In genomic region chr5:79025054-79025465, GRCh38 we compare ENCODE assay signal across 8 cellular contexts. TPM values are rescaled to one million over a fixed set of nuclear protein-coding genes. Genes with fewer than 3 reads are reported as not detected.
DNase-seq lines count a peak whose midpoint lies in the region; ATAC-seq, FAIRE-seq and TF ChIP-seq lines count a peak whose summit lies in the region.

No MANE protein-coding gene starts in this region.

- H3K4me1 Mint-ChIP-seq in CD8-positive, alpha-beta memory T cell, result peaks cover 12 to 13% (median 12%) of the 10 kb centered on the region in 3 donors

- no peak overlapping the region for H3K9ac ChIP-seq in HUES48 (ENCODE audit: low read depth, low read length)

- CTCF ChIA-PET in CD8-positive, alpha-beta memory T cell (lab: Charles Lee), result interaction anchor here (0.7 to 2.8 kb wide), 22 partner anchors 9 to 444 kb away, joined by 3 to 20 read pairs (median 4); partner anchors contain the start of gene ARSB

- H3K36me3 Mint-ChIP-seq in CD8-positive, alpha-beta memory T cell, result no peaks in the 10 kb centered on the region

- TF ChIP-seq POLR2A in Peyer's patch (IDR thresholded peaks at IDR 0.05), result no peak

- H3K27me3 ChIP-seq in CD8-positive, alpha-beta memory T cell (ENCODE audit: insufficient read depth, low read length, poor library complexity, severe bottlenecking), result peaks cover 13% of the 10 kb centered on the region
- H3K27me3 ChIP-seq in HUES48 (ENCODE audit: control insufficient read depth, insufficient read depth, low read length), result no peaks in the 10 kb centered on the region
- H3K27me3 ChIP-seq in Peyer's patch, result no peaks in the 10 kb centered on the region
- peaks cover 0 to 2% of the 10 kb centered on the region in 2 donors for H3K27me3 ChIP-seq in tibial artery

- H3K4me3 ChIP-seq in CD8-positive, alpha-beta memory T cell (ENCODE audit: low read length), result no peak overlapping the region
- H3K4me3 ChIP-seq in HUES48 (ENCODE audit: low read depth, low read length), result peak overlapping the region; percentile 51
- peak overlapping the region in 2 of 4 donors; percentile 18 to 29 for H3K4me3 ChIP-seq in Peyer's patch
- H3K4me3 ChIP-seq in tibial artery, result peak overlapping the region in 1 of 2 donors; percentile 30

- H3K4me1 ChIP-seq in CD8-positive, alpha-beta memory T cell (ENCODE audit: insufficient read depth, low read length), result no peaks in the 10 kb centered on the region
- H3K4me1 ChIP-seq in HUES48 (ENCODE audit: control insufficient read depth, insufficient read depth, low read length), result peaks cover 26% of the 10 kb centered on the region
- H3K4me1 ChIP-seq in Peyer's patch, result peaks cover 0 to 8% (median 0%) of the 10 kb centered on the region in 4 donors
- H3K4me1 ChIP-seq in tibial artery, result peaks cover 0 to 16% (median 5%) of the 10 kb centered on the region in 4 donors

- intact Hi-C loops in tibial artery (cut with DNase I; ENCODE audit: low total_unique reads), result loop anchor here (2.0 to 10.0 kb wide), 2 partner anchors 108 to 440 kb away; no protein-coding TSS in a partner anchor

- no peaks in the 10 kb centered on the region for H3K9me3 ChIP-seq in CD8-positive, alpha-beta memory T cell (ENCODE audit: low read length)
- H3K9me3 ChIP-seq in HUES48 (ENCODE audit: control insufficient read depth, insufficient read depth, low read length) (no peaks in the 10 kb centered on the region), Peyer's patch (no peaks in the 10 kb centered on the region), tibial artery (no peaks in the 10 kb centered on the region)

- peak overlapping the region in 5 of 7 donors; percentile 47 to 83 (median 65) for H3K4me3 Mint-ChIP-seq in CD8-positive, alpha-beta memory T cell

- peak; percentile 77 for FAIRE-seq in frontal cortex (lab: Jason Lieb, UNC)

- POLR2A ChIA-PET in CD8-positive, alpha-beta memory T cell (lab: Charles Lee), result no interaction called here

- no peaks in the 10 kb centered on the region for H3K36me3 ChIP-seq in CD8-positive, alpha-beta memory T cell (ENCODE audit: insufficient read depth, low read length)
- H3K36me3 ChIP-seq in HUES48 (ENCODE audit: control insufficient read depth, insufficient read depth, low read length) (no peaks in the 10 kb centered on the region), Peyer's patch (no peaks in the 10 kb centered on the region), tibial artery (no peaks in the 10 kb centered on the region)

- peaks cover 12 to 70% of the 10 kb centered on the region in 2 donors for H3K27me3 Mint-ChIP-seq in CD8-positive, alpha-beta memory T cell

- H3K27ac ChIP-seq in CD8-positive, alpha-beta memory T cell (ENCODE audit: low read depth, low read length), result no peak overlapping the region
- H3K27ac ChIP-seq in HUES48 (ENCODE audit: low read depth, low read length) (no peak overlapping the region), Peyer's patch (no peak overlapping the region), tibial artery (no peak overlapping the region)

- TF ChIP-seq CTCF in Peyer's patch (IDR thresholded peaks at IDR 0.05), result peak; percentile 43 to 92 (median 72)
- TF ChIP-seq CTCF in tibial artery (IDR thresholded peaks at IDR 0.05), result peak; percentile 72 to 93

- ATAC-seq in HG03280 (IDR thresholded peaks at IDR 0.05; ENCODE audit: unreplicated experiment), result no peak

- H3K27ac Mint-ChIP-seq in CD8-positive, alpha-beta memory T cell, result no peak overlapping the region

- DNase-seq in CD8-positive, alpha-beta memory T cell, result peak; percentile 16 to 53 (median 30)
- DNase-seq in Peyer's patch (peak in 2 of 3 donors; percentile 71 to 72), frontal cortex (ENCODE audit: low spot score in 2 of 2) (peak; percentile 16 to 34), occipital lobe (lab: John Stamatoyannopoulos, UW) (peak; percentile 34), tibial artery (peak; percentile 27 to 66)
- DNase-seq in activated T-helper 9 cell treated with anti-CD3 and anti-CD28 coated beads, Interleukin-2, amount 50 U/mL, for 16 hours (ENCODE audit: low read depth), result peak; percentile 15

- H3K9me3 Mint-ChIP-seq in CD8-positive, alpha-beta memory T cell, result no peaks in the 10 kb centered on the region

RNA-seq across cellular contexts. Expression of gene ARSB, which starts 40.0 kb away (rescaled TPM):
- 10 to 100 TPM; 19.6 to 19.9 TPM for total RNA-seq in CD8-positive, alpha-beta memory T cell
- 5.1 TPM for polyA plus RNA-seq in CD8-positive, alpha-beta memory T cell
- 10 to 100 TPM in 1 of 4 donors, 1 to 10 TPM in 3; 4.2 to 10.7 (median 7.3) TPM for total RNA-seq in Peyer's patch
- total RNA-seq in frontal cortex, result 20.4 TPM
- 24.6 TPM for total RNA-seq in occipital lobe

RNA-seq across cellular contexts. Expression of gene DMGDH, which starts 44.4 kb away (rescaled TPM):
- total RNA-seq in CD8-positive, alpha-beta memory T cell, result not detected
- polyA plus RNA-seq in CD8-positive, alpha-beta memory T cell, result not detected
- total RNA-seq in Peyer's patch (1 to 10 TPM in 1 of 4 donors, under 1 TPM in 1, not detected in 2; 0.94 to 1.9 TPM), frontal cortex (3.7 TPM), occipital lobe (1.2 TPM)

RNA-seq across cellular contexts. Expression of gene BHMT2, which starts 44.5 kb away (rescaled TPM):
- total RNA-seq in CD8-positive, alpha-beta memory T cell, result not detected
- polyA plus RNA-seq in CD8-positive, alpha-beta memory T cell, result not detected
- total RNA-seq in Peyer's patch (10 to 100 TPM in 1 of 4 donors, 1 to 10 TPM in 2, not detected in 1; 1.1 to 10.7 (median 2.8) TPM), frontal cortex (0.41 TPM), occipital lobe (0.62 TPM)

Comparison
In these comparisons a context has a peak if more than half of its experiments do, and no peak if none do; other contexts are left out.
1. DNase-seq: peak in every context shown above with its lines; median percentile 72 in Peyer's patch; 46 in tibial artery; 34 in occipital lobe; 30 in CD8-positive, alpha-beta memory T cell; 25 in frontal cortex; 15 in activated T-helper 9 cell treated with anti-CD3 and anti-CD28 coated beads, Interleukin-2, amount 50 U/mL, for 16 hours.